Comparison of ENCODE assay signal across 8 cellular contexts in the genomic region with DNA sequence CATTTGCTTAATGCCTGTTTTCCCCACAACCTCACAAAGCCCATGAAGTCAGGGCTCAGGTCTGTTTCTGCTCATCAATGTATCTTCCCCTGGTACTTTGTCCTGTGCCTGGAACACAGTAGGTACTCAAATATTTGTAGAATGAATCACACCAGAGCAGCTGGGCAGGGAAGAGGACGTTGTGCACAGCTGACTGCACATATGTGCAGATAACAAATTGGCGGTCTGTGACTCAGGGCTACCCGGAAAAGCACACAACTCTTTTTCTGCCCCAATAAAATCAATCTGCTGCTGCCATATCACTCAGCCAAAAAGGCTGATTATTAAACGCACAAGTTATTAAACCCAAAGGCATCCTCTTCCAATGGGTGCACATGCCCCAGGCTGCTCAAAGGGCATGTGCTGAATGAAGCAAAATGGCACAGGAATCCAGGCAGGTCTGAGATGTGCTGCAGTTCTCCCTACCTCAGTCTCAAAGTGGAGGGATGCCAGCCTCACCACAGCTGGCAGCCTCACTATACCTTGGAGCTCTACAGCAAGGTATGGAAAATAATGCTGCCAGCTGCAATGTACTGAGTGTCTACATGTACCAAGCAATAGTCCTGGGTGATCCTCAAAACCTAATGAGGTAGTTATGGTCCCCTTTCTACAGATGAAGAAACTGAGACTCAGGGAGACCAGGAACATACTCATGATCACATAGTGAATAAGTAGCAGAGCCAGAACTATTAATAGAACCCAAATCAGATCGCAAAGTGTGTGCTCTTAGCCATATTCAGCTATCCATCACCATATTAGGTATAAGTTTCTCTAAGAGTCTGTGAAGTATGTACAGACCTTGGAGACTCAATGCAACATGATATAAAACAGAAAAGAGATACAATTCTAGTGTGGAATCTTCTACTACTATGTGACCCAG. TPM values are rescaled to one million over a fixed set of nuclear protein-coding genes. Genes with fewer than 3 reads are reported as not detected.
DNase-seq lines count a peak whose midpoint lies in the region; ATAC-seq and TF ChIP-seq lines count a peak whose summit lies in the region.

No MANE protein-coding gene starts in this region.

- intact Hi-C loops in right cardiac atrium (cut with DNase I), result loop anchor here in 1 of 4 donors (5.0 kb wide), 1 partner anchor 40 kb away; no protein-coding TSS in a partner anchor

- ATAC-seq in right cardiac atrium (peak; percentile 15 to 54), HG02852 (IDR thresholded peaks at IDR 0.05; ENCODE audit: unreplicated experiment) (no peak)

- H3K4me3 ChIP-seq in astrocyte of the cerebellum (ENCODE audit: low read depth, low read length) (no peak overlapping the region), right cardiac atrium (ENCODE audit: low read length) (no peak overlapping the region)

- in situ Hi-C loops in astrocyte of the cerebellum (cut with HindIII; ENCODE audit: low sequenced_read_pairs), result no loop called here

- WGBS in right cardiac atrium, result 29% methylated on average over 5 of the region's 5 CpGs

- H3K27me3 ChIP-seq in right cardiac atrium (ENCODE audit: control insufficient read depth, insufficient read depth), result no peaks in the 10 kb centered on the region

- H3K27ac ChIP-seq in right cardiac atrium (ENCODE audit: low read length) (peak overlapping the region; percentile 98), temporal lobe (ENCODE audit: low read depth, low read length) (peak overlapping the region; percentile 47)

- DNase-seq in HuH-7.5 (ENCODE audit: low spot score) (peak; percentile 27), astrocyte of the cerebellum (ENCODE audit: low read depth) (peak; percentile 73), right cardiac atrium (no peak)
- no peak for DNase-seq in stimulated activated CD4-positive, alpha-beta T cell treated with anti-CD3 and anti-CD28 coated beads, Interleukin-1b, Interleukin-23, amount 100 ng/mL, for 48 hours
- DNase-seq in activated effector memory CD4-positive, alpha-beta T cell treated with Interleukin-2 at 50 U/mL for 16 hours, result no peak
- DNase-seq in activated T-cell treated with anti-CD3 and anti-CD28 coated beads, Interleukin-2, amount 50 U/mL, for 1 hour, result no peak

- no peaks in the 10 kb centered on the region for H3K9me3 ChIP-seq in right cardiac atrium (ENCODE audit: control insufficient read depth, low read length)

- H3K4me1 ChIP-seq in right cardiac atrium (ENCODE audit: control insufficient read depth, insufficient read depth, low read length), result peaks cover 38% of the 10 kb centered on the region

- no peak for TF ChIP-seq CTCF in astrocyte of the cerebellum (IDR thresholded peaks at IDR 0.05; ENCODE audit: low read depth, low read length, missing control alignments)

RNA-seq across cellular contexts. Expression of gene SORBS1, which starts 43.4 kb away (rescaled TPM):
- total RNA-seq in right cardiac atrium (100 to 1,000 TPM; 347 to 511 (median 454) TPM), temporal lobe (101 TPM)
- polyA plus RNA-seq in right cardiac atrium, result 225 TPM

Comparison
In these comparisons a context has a peak if more than half of its experiments do, and no peak if none do; other contexts are left out.
1. DNase-seq: peak in HuH-7.5 (single experiment) and astrocyte of the cerebellum (single experiment); none in right cardiac atrium (0 of 3), stimulated activated CD4-positive, alpha-beta T cell treated with anti-CD3 and anti-CD28 coated beads, Interleukin-1b, Interleukin-23, amount 100 ng/mL, for 48 hours (single experiment), activated effector memory CD4-positive, alpha-beta T cell treated with Interleukin-2 at 50 U/mL for 16 hours (single experiment) and activated T-cell treated with anti-CD3 and anti-CD28 coated beads, Interleukin-2, amount 50 U/mL, for 1 hour (single experiment).